ENCODE assay signal across 18 cellular contexts in the genomic region with DNA sequence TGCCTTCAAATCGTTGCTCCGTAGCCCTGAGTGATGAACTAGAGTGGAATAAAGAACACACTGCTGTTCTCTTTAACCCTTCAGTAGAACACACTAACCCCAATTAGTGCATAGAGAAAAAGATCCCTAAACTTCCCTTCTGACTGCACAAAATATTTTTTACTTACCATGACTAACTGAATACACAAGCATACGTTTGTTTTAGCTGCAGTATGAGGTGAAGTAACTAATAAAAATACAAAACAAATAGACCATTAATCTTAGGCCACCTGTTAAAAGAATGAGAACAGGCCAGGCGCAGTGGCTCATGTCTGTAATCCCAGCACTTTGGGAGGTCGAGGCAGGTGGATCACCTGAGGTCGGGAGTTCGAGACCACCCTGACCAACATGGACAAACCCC.
"Had no signal": no experiment of that assay in that cellular context is flagged by ENCODE, and none has a peak within 500 bp of the region (broad histone marks: within the 10 kb centered on the region; RNA-seq: fewer than 3 reads in every experiment).

No MANE protein-coding gene starts in this region.

- H3K4me1 Mint-ChIP-seq: activated B cell treated with CpG ODN at 0.5 μM for 24 hours had no signal

- H3K27me3 ChIP-seq: cardiac muscle cell, esophagus squamous epithelium, right atrium auricular region, thyroid gland had no signal

- H3K27ac Mint-ChIP-seq: activated B cell treated with CpG ODN at 0.5 μM for 24 hours; activated CD4-positive, alpha-beta memory T cell treated with anti-CD3 and anti-CD28 coated beads for 36 hours; activated naive CD8-positive, alpha-beta T cell; activated T-helper 1 cell treated with anti-CD3 and anti-CD28 coated beads, Interleukin-12 subunit alpha, Interleukin-12 subunit beta, Interleukin-2, Interleukin-4 antibody, amounts not matched to agents 30 ng/mL and 10 ng/mL and 1 ng/mL, durations not matched to agents 14 hours and 24 hours and 36 hours; dendritic cell treated with granulocyte-macrophage colony-stimulating factor and Interleukin-4, amounts not matched to agents 40 ng/mL and 50 ng/mL, for 4 days; immature natural killer cell; natural killer cell treated with Interleukin-12 subunit alpha and Interleukin-12 subunit beta and Interleukin-15 and Interleukin-18, amount 100 ng/mL, for 72 hours; progenitor cell of endocrine pancreas had no signal

- H3K9me3 ChIP-seq: esophagus squamous epithelium, right atrium auricular region, thyroid gland had no signal

- H3K4me3 Mint-ChIP-seq: activated B cell treated with CpG ODN at 0.5 μM for 24 hours; activated CD4-positive, alpha-beta memory T cell treated with anti-CD3 and anti-CD28 coated beads for 36 hours; activated naive CD8-positive, alpha-beta T cell; activated T-helper 1 cell treated with anti-CD3 and anti-CD28 coated beads, Interleukin-12 subunit alpha, Interleukin-12 subunit beta, Interleukin-2, Interleukin-4 antibody, amounts not matched to agents 30 ng/mL and 10 ng/mL and 1 ng/mL, durations not matched to agents 14 hours and 24 hours and 36 hours; dendritic cell treated with granulocyte-macrophage colony-stimulating factor and Interleukin-4, amounts not matched to agents 40 ng/mL and 50 ng/mL, for 4 days; effector memory CD8-positive, alpha-beta T cell; immature natural killer cell; natural killer cell treated with Interleukin-12 subunit alpha and Interleukin-12 subunit beta and Interleukin-15 and Interleukin-18, amount 100 ng/mL, for 72 hours had no signal

- H3K27ac ChIP-seq: cardiac muscle cell, esophagus squamous epithelium, right atrium auricular region, thyroid gland had no signal

- H3K4me3 ChIP-seq: cardiac muscle cell, esophagus squamous epithelium, right atrium auricular region, thyroid gland had no signal

- H3K36me3 ChIP-seq: right atrium auricular region, thyroid gland had no signal

- H3K27me3 Mint-ChIP-seq: activated B cell treated with CpG ODN at 0.5 μM for 24 hours; activated CD4-positive, alpha-beta memory T cell treated with anti-CD3 and anti-CD28 coated beads for 36 hours; activated naive CD8-positive, alpha-beta T cell; dendritic cell treated with granulocyte-macrophage colony-stimulating factor and Interleukin-4, amounts not matched to agents 40 ng/mL and 50 ng/mL, for 4 days; effector memory CD8-positive, alpha-beta T cell; natural killer cell treated with Interleukin-12 subunit alpha and Interleukin-12 subunit beta and Interleukin-15 and Interleukin-18, amount 100 ng/mL, for 72 hours; progenitor cell of endocrine pancreas had no signal

- ATAC-seq: effector memory CD8-positive, alpha-beta T cell; natural killer cell treated with Interleukin-12 subunit alpha and Interleukin-12 subunit beta and Interleukin-15 and Interleukin-18, amount 100 ng/mL, for 72 hours had no signal

- H3K9me3 Mint-ChIP-seq: activated B cell treated with CpG ODN at 0.5 μM for 24 hours; activated CD4-positive, alpha-beta memory T cell treated with anti-CD3 and anti-CD28 coated beads for 36 hours; activated T-helper 1 cell treated with anti-CD3 and anti-CD28 coated beads, Interleukin-12 subunit alpha, Interleukin-12 subunit beta, Interleukin-2, Interleukin-4 antibody, amounts not matched to agents 30 ng/mL and 10 ng/mL and 1 ng/mL, durations not matched to agents 14 hours and 24 hours and 36 hours; dendritic cell treated with granulocyte-macrophage colony-stimulating factor and Interleukin-4, amounts not matched to agents 40 ng/mL and 50 ng/mL, for 4 days; effector memory CD8-positive, alpha-beta T cell; immature natural killer cell; natural killer cell treated with Interleukin-12 subunit alpha and Interleukin-12 subunit beta and Interleukin-15 and Interleukin-18, amount 100 ng/mL, for 72 hours had no signal

- DNase-seq: activated B cell treated with CpG ODN at 0.5 μM for 24 hours; activated CD4-positive, alpha-beta memory T cell treated with anti-CD3 and anti-CD28 coated beads for 36 hours; activated CD4-positive, alpha-beta T cell treated with anti-CD3 and anti-CD28 coated beads for 4 hours; activated T-cell treated with anti-CD3 and anti-CD28 coated beads for 4 hours; effector memory CD8-positive, alpha-beta T cell; esophagus squamous epithelium; immature natural killer cell; occipital lobe; stimulated activated CD4-positive, alpha-beta T cell treated with anti-CD3 and anti-CD28 coated beads, Interleukin-2, amount 100 ng/mL, for 24 hours; stimulated activated naive CD4-positive, alpha-beta T cell treated with Interleukin-2 at 50 U/mL for 16 hours; thyroid gland had no signal

- H3K4me1 ChIP-seq: esophagus squamous epithelium, right atrium auricular region, thyroid gland had no signal
